In the genomic region with DNA sequence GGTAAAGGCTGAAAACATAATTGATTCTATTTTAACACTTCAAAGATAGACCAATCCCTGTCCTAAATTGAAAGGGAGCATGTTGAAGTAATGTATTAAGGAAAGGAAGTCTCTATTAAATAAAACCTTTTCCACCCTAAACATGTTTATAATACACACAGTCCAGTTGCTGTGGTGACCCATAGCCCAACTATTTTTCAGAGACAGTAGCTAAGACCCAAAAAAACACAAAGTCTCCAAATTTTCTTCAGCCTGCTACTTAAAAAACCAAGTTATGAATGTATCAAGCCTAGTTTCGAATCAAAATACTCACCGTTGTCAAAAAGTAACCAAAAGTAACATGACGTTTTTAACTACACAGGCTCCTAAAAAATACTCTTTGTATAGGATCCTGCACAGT, we compare ENCODE assay signal across 8 cellular contexts. TPM values are rescaled to one million over a fixed set of nuclear protein-coding genes. Genes with fewer than 3 reads are reported as not detected.
DNase-seq lines count a peak whose midpoint lies in the region; ATAC-seq and TF ChIP-seq lines count a peak whose summit lies in the region.

No MANE protein-coding gene starts in this region.

- H3K27ac Mint-ChIP-seq in chondrocyte (ENCODE audit: unreplicated experiment), result peak overlapping the region; percentile 98

- ATAC-seq in HG03469 (IDR thresholded peaks at IDR 0.05; ENCODE audit: unreplicated experiment), result no peak

- no peaks in the 10 kb centered on the region for H3K27me3 Mint-ChIP-seq in chondrocyte (ENCODE audit: low read depth)

- DNase-seq in AG20443 (ENCODE audit: low spot score) (peak; percentile 32), LHCN-M2 (ENCODE audit: low read depth) (peak; percentile 41), chondrocyte (ENCODE audit: low spot score) (no peak), NCI-H226 (no peak), caudate nucleus (lab: John Stamatoyannopoulos, UW) (no peak), NCI-H1092 (lab: John Stamatoyannopoulos, UW) (no peak)

- H3K9me3 ChIP-seq in muscle layer of colon (ENCODE audit: low read length), result no peaks in the 10 kb centered on the region

- TF ChIP-seq CTCF in chondrocyte (IDR thresholded peaks at IDR 0.05), result no peak

- H3K4me3 Mint-ChIP-seq in chondrocyte (ENCODE audit: unreplicated experiment), result peak overlapping the region; percentile 95

- peak overlapping the region in 1 of 2 donors; percentile 91 for H3K4me3 ChIP-seq in muscle layer of colon (ENCODE audit: low read depth in 1 of 2, low read length in 2 of 2)

- no peaks in the 10 kb centered on the region for H3K9me3 Mint-ChIP-seq in chondrocyte (ENCODE audit: low read depth)

- H3K36me3 ChIP-seq in muscle layer of colon (ENCODE audit: insufficient read depth, low read length), result no peaks in the 10 kb centered on the region

- peaks cover 23% of the 10 kb centered on the region for H3K4me1 ChIP-seq in muscle layer of colon (ENCODE audit: insufficient read depth, low read length)

- peak overlapping the region; percentile 79 for H3K9ac ChIP-seq in muscle layer of colon (ENCODE audit: low read length)

- H3K27ac ChIP-seq in muscle layer of colon (ENCODE audit: low read depth, low read length) (no peak overlapping the region), caudate nucleus (ENCODE audit: low read depth, low read length) (no peak overlapping the region)

- H3K36me3 Mint-ChIP-seq in chondrocyte (ENCODE audit: low read depth), result peaks cover 1% of the 10 kb centered on the region

- peaks cover 34% of the 10 kb centered on the region for H3K4me1 Mint-ChIP-seq in chondrocyte (ENCODE audit: low read depth)

- H3K27me3 ChIP-seq in muscle layer of colon (ENCODE audit: control insufficient read depth in 1 of 2, insufficient read depth in 2 of 2, low read length in 2 of 2), result no peaks in the 10 kb centered on the region

RNA-seq across cellular contexts. Expression of gene ELK4, which starts 1.6 kb away (rescaled TPM):
- total RNA-seq in LHCN-M2 (2014; rRNA removed), result 10.5 and 13.3 TPM in 2 replicates
- 3.0 TPM for polyA plus RNA-seq in LHCN-M2 (2012)
- total RNA-seq in chondrocyte, result 33.0 to 37.2 TPM (median 35.6 TPM) in 3 replicates

RNA-seq across cellular contexts. Expression of gene SLC45A3, which starts 50.1 kb away (rescaled TPM):
- 4.1 and 5.6 TPM in 2 replicates for total RNA-seq in LHCN-M2 (2014; rRNA removed)
- polyA plus RNA-seq in LHCN-M2 (2012), result 1.3 TPM
- 1.6 to 2.9 TPM (median 2.9 TPM) in 3 replicates for total RNA-seq in chondrocyte

Comparison
In these comparisons a context has a peak if more than half of its experiments do, and no peak if none do; other contexts are left out.
1. DNase-seq: peak in AG20443 (single experiment) and LHCN-M2 (single experiment); none in chondrocyte (single experiment), NCI-H226 (single experiment), caudate nucleus (0 of 61) and NCI-H1092 (single experiment).